20 cellular contexts compared by ENCODE assay signal in genomic region chr1:7584643-7585042, GRCh38.
"Had no signal": no experiment of that assay in that cellular context is flagged by ENCODE, and none has a peak within 500 bp of the region (broad histone marks: within the 10 kb centered on the region; RNA-seq: fewer than 3 reads in every experiment).

No MANE protein-coding gene starts in this region.

- H3K4me3 Mint-ChIP-seq: activated B cell treated with CpG ODN at 0.5 μM for 24 hours; activated CD4-positive, alpha-beta T cell treated with anti-CD3 and anti-CD28 coated beads, Interleukin-2, amount 10 ng/mL, durations not matched to agents 24 days and 14 days; activated T-cell treated with anti-CD3 and anti-CD28 coated beads, Interleukin-2, amount 50 U/mL, for 72 hours; memory B cell; naive B cell; T-cell had no signal

- ATAC-seq: activated T-cell treated with anti-CD3 and anti-CD28 coated beads, Interleukin-2, amount 50 U/mL, for 72 hours; esophagus mucosa; gastrocnemius medialis; left ventricle myocardium superior; mucosa of descending colon; T-cell had no signal

- H3K9me3 ChIP-seq: ascending aorta, gastrocnemius medialis, mucosa of descending colon, neutrophil, tibial nerve had no signal

- H3K4me1 Mint-ChIP-seq: activated B cell treated with CpG ODN at 0.5 μM for 24 hours; activated CD4-positive, alpha-beta T cell treated with anti-CD3 and anti-CD28 coated beads, Interleukin-2, amount 10 ng/mL, durations not matched to agents 24 days and 14 days; memory B cell; naive B cell; T-cell had no signal

- DNase-seq: activated B cell treated with CpG ODN at 0.5 μM for 24 hours; activated CD4-positive, alpha-beta T cell treated with anti-CD3 and anti-CD28 coated beads, Interleukin-2, amount 10 ng/mL, durations not matched to agents 24 days and 14 days; activated CD8-positive, alpha-beta memory T cell treated with anti-CD3 and anti-CD28 coated beads, Interleukin-2, amount 50 U/mL, for 4 hours; activated naive CD4-positive, alpha-beta T cell treated with anti-CD3 and anti-CD28 coated beads, Interleukin-2, amount 50 U/mL, for 16 hours; activated T-cell treated with anti-CD3 and anti-CD28 coated beads, Interleukin-2, amount 50 U/mL, for 72 hours; effector CD8-positive, alpha-beta T cell; left ventricle myocardium superior; naive B cell; stimulated activated CD4-positive, alpha-beta T cell treated with anti-CD3 and anti-CD28 coated beads, Interleukin-12 subunit alpha, Interleukin-12 subunit beta, amount 100 ng/mL, for 4 hours; stimulated activated CD4-positive, alpha-beta T cell treated with anti-CD3 and anti-CD28 coated beads, Interleukin-2, amount 100 ng/mL, for 24 hours; stimulated activated naive CD4-positive, alpha-beta T cell treated with Interleukin-2 at 50 U/mL for 16 hours; T-cell had no signal

- H3K27ac ChIP-seq: ascending aorta, gastrocnemius medialis, neutrophil, parathyroid adenoma, tibial nerve had no signal

- H3K36me3 Mint-ChIP-seq: memory B cell, naive B cell, T-cell had no signal

- H3K27me3 Mint-ChIP-seq: activated B cell treated with CpG ODN at 0.5 μM for 24 hours; activated CD4-positive, alpha-beta T cell treated with anti-CD3 and anti-CD28 coated beads, Interleukin-2, amount 10 ng/mL, durations not matched to agents 24 days and 14 days had no signal

- H3K9me3 Mint-ChIP-seq: activated B cell treated with CpG ODN at 0.5 μM for 24 hours; activated CD4-positive, alpha-beta T cell treated with anti-CD3 and anti-CD28 coated beads, Interleukin-2, amount 10 ng/mL, durations not matched to agents 24 days and 14 days; activated T-cell treated with anti-CD3 and anti-CD28 coated beads, Interleukin-2, amount 50 U/mL, for 72 hours; memory B cell; naive B cell; T-cell had no signal

- H3K4me3 ChIP-seq: ascending aorta, gastrocnemius medialis, mucosa of descending colon, tibial nerve had no signal

- H3K27me3 ChIP-seq: ascending aorta, gastrocnemius medialis, neutrophil, tibial nerve had no signal

- H3K36me3 ChIP-seq: ascending aorta, gastrocnemius medialis, neutrophil, tibial nerve had no signal

- H3K4me1 ChIP-seq: ascending aorta, gastrocnemius medialis, parathyroid adenoma had no signal

- H3K27ac Mint-ChIP-seq: activated B cell treated with CpG ODN at 0.5 μM for 24 hours; activated CD4-positive, alpha-beta T cell treated with anti-CD3 and anti-CD28 coated beads, Interleukin-2, amount 10 ng/mL, durations not matched to agents 24 days and 14 days; activated T-cell treated with anti-CD3 and anti-CD28 coated beads, Interleukin-2, amount 50 U/mL, for 72 hours; memory B cell; T-cell had no signal
